17 cellular contexts compared by ENCODE assay signal in the genomic region with DNA sequence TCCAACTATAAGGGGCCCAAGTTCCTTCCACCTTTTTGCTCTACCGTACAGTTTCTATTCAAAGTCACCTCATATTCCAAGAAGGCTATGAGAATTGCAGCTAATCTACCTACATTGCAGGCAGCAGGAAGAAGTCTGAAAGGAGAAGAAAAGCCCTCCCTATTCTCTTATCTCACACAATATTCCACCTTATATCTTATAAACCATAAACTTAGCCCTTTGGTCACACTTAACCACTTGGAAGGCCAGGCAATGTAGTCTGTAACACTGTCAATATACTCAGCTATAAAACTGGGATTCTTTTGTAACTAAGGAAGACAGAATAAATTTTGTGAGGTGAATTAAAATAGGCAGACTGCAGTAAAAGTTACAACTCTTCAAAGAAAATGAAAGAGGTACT. TPM values are rescaled to one million over a fixed set of nuclear protein-coding genes. Genes with fewer than 3 reads are reported as not detected.
DNase-seq lines count a peak whose midpoint lies in the region; ATAC-seq, FAIRE-seq and TF ChIP-seq lines count a peak whose summit lies in the region.
"Had no signal": no experiment of that assay in that cellular context is flagged by ENCODE, and none has a peak within 500 bp of the region (broad histone marks: within the 10 kb centered on the region; RNA-seq: fewer than 3 reads in every experiment).

No MANE protein-coding gene starts in this region.

- H3K9me3 Mint-ChIP-seq in memory B cell, result no peaks in the 10 kb centered on the region
- H3K9me3 Mint-ChIP-seq: CD8-positive, alpha-beta memory T cell; GM23338; H9; IgD-negative memory B cell had no signal

- H3K27ac Mint-ChIP-seq in memory B cell, result peak overlapping the region; percentile 52
- H3K27ac Mint-ChIP-seq: CD8-positive, alpha-beta memory T cell; GM23338; H9; IgD-negative memory B cell had no signal

- CTCF ChIA-PET in K562 (lab: Yijun Ruan, JAX; ENCODE audit: low intra/inter-chr PET ratio), result no interaction called here

- TF ChIP-seq RAD21 in K562 (CRISPR knock-in tag; conservative IDR thresholded peaks at IDR 0.05 in 1 of 2, IDR thresholded peaks at IDR 0.05 in 1 of 2), result no peak

- no peak overlapping the region for H3K14ac ChIP-seq in neuronal stem cell (ENCODE audit: low read length)

- H3K4me3 Mint-ChIP-seq in memory B cell, result no peak overlapping the region
- H3K4me3 Mint-ChIP-seq: CD8-positive, alpha-beta memory T cell; GM23338; H9; IgD-negative memory B cell had no signal

- TF ChIP-seq CTCF in K562 (IDR thresholded peaks at IDR 0.05 in 2 of 3, conservative IDR thresholded peaks at IDR 0.05 in 1 of 3; ENCODE audit: insufficient read depth in 2 of 3, low read depth in 1 of 3, low read length in 3 of 3) (no peak), transverse colon (IDR thresholded peaks at IDR 0.05) (no peak), ascending aorta (IDR thresholded peaks at IDR 0.05) (no peak)

- no peak for FAIRE-seq in K562 (lab: Jason Lieb, UNC)
- FAIRE-seq: A549, GM18507 had no signal

- no peaks in the 10 kb centered on the region for H3K27me3 Mint-ChIP-seq in memory B cell
- H3K27me3 Mint-ChIP-seq: CD8-positive, alpha-beta memory T cell; IgD-negative memory B cell had no signal

- no peak overlapping the region for H3K4ac ChIP-seq in neuronal stem cell (ENCODE audit: low read length)

- H3K36me3 ChIP-seq in Karpas-422 (ENCODE audit: insufficient read depth, low read length) (no peaks in the 10 kb centered on the region), K562 (ENCODE audit: control insufficient read depth, insufficient read depth, low read length) (no peaks in the 10 kb centered on the region), transverse colon (no peaks in the 10 kb centered on the region), ascending aorta (no peaks in the 10 kb centered on the region), neuronal stem cell (replicated peaks in 1 of 2; ENCODE audit: control insufficient read depth in 2 of 2, insufficient read depth in 2 of 2, low read length in 2 of 2) (no peaks in the 10 kb centered on the region)

- POLR2A ChIA-PET in K562 (lab: Yijun Ruan, JAX), result interaction anchor here (0.6 kb wide), 1 partner anchor 1459 kb away, joined by 3 read pairs; no protein-coding TSS in a partner anchor

- in situ Hi-C loops in K562 (cut with MboI) (no loop called here), transverse colon (cut with MboI; ENCODE audit: low pct_ligation_motif_present in 1 of 4, low pct_unique_long_range_greater_than_20kb in 1 of 4, low sequenced_read_pairs in 3 of 4) (no loop called here)

- TF ChIP-seq POLR2A in K562 (conservative IDR thresholded peaks at IDR 0.05) (no peak), transverse colon (IDR thresholded peaks at IDR 0.05) (no peak)

- H3K27me3 ChIP-seq in Karpas-422 (ENCODE audit: low read length) (no peaks in the 10 kb centered on the region), K562 (ENCODE audit: control insufficient read depth in 2 of 2, insufficient read depth in 2 of 2, low read length in 2 of 2) (no peaks in the 10 kb centered on the region), transverse colon (no peaks in the 10 kb centered on the region), ascending aorta (no peaks in the 10 kb centered on the region), neuronal stem cell (ENCODE audit: control insufficient read depth in 3 of 3, insufficient read depth in 3 of 3, low read depth in 1 of 3, low read length in 3 of 3) (no peaks in the 10 kb centered on the region)
- H3K27me3 ChIP-seq: BLaER1 had no signal

- H3K4me3 ChIP-seq in Karpas-422 (ENCODE audit: low read length) (no peak overlapping the region), K562 (no peak overlapping the region), transverse colon (no peak overlapping the region), ascending aorta (no peak overlapping the region), neuronal stem cell (ENCODE audit: low read length in 2 of 2) (no peak overlapping the region)
- H3K4me3 ChIP-seq: A549, BLaER1, GM23338 had no signal

- intact Hi-C loops in K562 (cut with micrococcal nuclease) (loop anchor here (10.0 kb wide), 1 partner anchor 433 kb away; no protein-coding TSS in a partner anchor), transverse colon (cut with DNase I; ENCODE audit: low total_unique reads) (no loop called here), ascending aorta (cut with DNase I) (loop anchor here (5.0 kb wide), 1 partner anchor 255 kb away; no protein-coding TSS in a partner anchor)

- H3K9me3 ChIP-seq in Karpas-422 (ENCODE audit: low read length), result no peaks in the 10 kb centered on the region
- H3K9me3 ChIP-seq in K562 (replicated peaks; ENCODE audit: control insufficient read depth, insufficient read depth, low read depth, low read length), result no peaks in the 10 kb centered on the region
- H3K9me3 ChIP-seq in transverse colon, result no peaks in the 10 kb centered on the region
- no peaks in the 10 kb centered on the region for H3K9me3 ChIP-seq in ascending aorta
- peaks cover 0 to under 1% of the 10 kb centered on the region in 2 donors for H3K9me3 ChIP-seq in neuronal stem cell (replicated peaks in 1 of 2; ENCODE audit: control insufficient read depth in 2 of 2, insufficient read depth in 1 of 2, low read depth in 1 of 2, low read length in 2 of 2)
- H3K9me3 ChIP-seq: A549, Caco-2 had no signal

- 16% methylated on average over 1 of the region's 1 CpG for WGBS in K562 (ENCODE audit: insufficient coverage, low coverage, missing lambda C conversion rate)
- WGBS in transverse colon (ENCODE audit: low coverage in 1 of 2), 2 donors, result 30 to 48% methylated on average over 1 of the region's 1 CpG
- no CpG with 5 or more reads among the region's 1 CpG for WGBS in neuronal stem cell (ENCODE audit: extremely low coverage in 2 of 2, insufficient read length in 2 of 2, insufficient replicate concordance in 1 of 2), 2 donors

- H3K79me1 ChIP-seq in neuronal stem cell (ENCODE audit: low read depth, low read length), result no peaks in the 10 kb centered on the region

- H3K27ac ChIP-seq in Karpas-422 (ENCODE audit: low read length), result peak overlapping the region; percentile 27; the same call in 1 of the 2 replicates
- H3K27ac ChIP-seq in K562 (ENCODE audit: extremely low read depth, low read depth, low read length), result no peak overlapping the region
- peak overlapping the region in 3 of 4 donors; percentile 43 to 67 (median 48) for H3K27ac ChIP-seq in transverse colon
- no peak overlapping the region for H3K27ac ChIP-seq in ascending aorta
- H3K27ac ChIP-seq in neuronal stem cell (replicated peaks; ENCODE audit: low read length), result no peak overlapping the region
- H3K27ac ChIP-seq: A549, BLaER1 had no signal

- H2AFZ ChIP-seq in Karpas-422 (ENCODE audit: low read length) (no peak overlapping the region), K562 (ENCODE audit: low read depth, low read length) (no peak overlapping the region), neuronal stem cell (ENCODE audit: low read length) (no peak overlapping the region)
- H2AFZ ChIP-seq: GM23338 had no signal

- H2BK120ac ChIP-seq in neuronal stem cell (ENCODE audit: low read depth, low read length), result no peak overlapping the region

- no peak overlapping the region for H4K8ac ChIP-seq in neuronal stem cell (ENCODE audit: low read depth, low read length)

- peaks cover 21% of the 10 kb centered on the region for H3K4me1 Mint-ChIP-seq in memory B cell
- H3K4me1 Mint-ChIP-seq: GM23338, H9 had no signal

- no peak overlapping the region for H3K23ac ChIP-seq in neuronal stem cell (ENCODE audit: low read depth, low read length, poor library complexity)

- no peak overlapping the region for H3K18ac ChIP-seq in neuronal stem cell (ENCODE audit: low read length)

- H3K9me2 ChIP-seq in Karpas-422 (replicated peaks; ENCODE audit: insufficient read depth, low read length), result no peaks in the 10 kb centered on the region

- H3K4me1 ChIP-seq in Karpas-422 (ENCODE audit: low read length) (peaks cover 32% of the 10 kb centered on the region), K562 (replicated peaks in 1 of 2; ENCODE audit: control insufficient read depth in 2 of 2, insufficient read depth in 2 of 2, low read length in 2 of 2) (peaks cover 0 to under 1% of the 10 kb centered on the region in 2 experiments; a peak in 2 of 5 replicates), transverse colon (peaks cover 0 to 25% (median 3%) of the 10 kb centered on the region in 4 donors), ascending aorta (peaks cover 0 to 5% of the 10 kb centered on the region in 2 donors), neuronal stem cell (ENCODE audit: control insufficient read depth in 2 of 2, insufficient read depth in 1 of 2, low read depth in 1 of 2, low read length in 2 of 2) (no peaks in the 10 kb centered on the region)
- H3K4me1 ChIP-seq: BLaER1, Caco-2 had no signal

- no peak overlapping the region for H3K4me2 ChIP-seq in Karpas-422 (ENCODE audit: low read depth, low read length, poor library complexity, severe bottlenecking)
- H3K4me2 ChIP-seq in K562 (ENCODE audit: insufficient read depth, low read length), result no peak overlapping the region
- no peak overlapping the region for H3K4me2 ChIP-seq in neuronal stem cell (ENCODE audit: insufficient read depth, low read length, poor library complexity, severe bottlenecking)
- H3K4me2 ChIP-seq: A549, BLaER1, GM23338 had no signal

- BruUV-seq in K562 (replicated peaks; lab: Mats Ljungman, UMichigan), result no TSS peak

- ATAC-seq in K562, result peak; percentile 41; the same call in 2 of the 3 replicates
- no peak for ATAC-seq in memory B cell (ENCODE audit: low read depth)
- no peak for ATAC-seq in HG03095 (IDR thresholded peaks at IDR 0.05; ENCODE audit: unreplicated experiment)
- ATAC-seq: GM23338 had no signal

- no peak overlapping the region for H2BK15ac ChIP-seq in neuronal stem cell (ENCODE audit: low read length)

- H4K20me1 ChIP-seq in Karpas-422 (ENCODE audit: insufficient read depth, low read depth, low read length) (no peaks in the 10 kb centered on the region), K562 (replicated peaks; ENCODE audit: control insufficient read depth, insufficient read depth, low read length) (no peaks in the 10 kb centered on the region)

- no peak overlapping the region for H2BK5ac ChIP-seq in neuronal stem cell (ENCODE audit: low read length)

- no peaks in the 10 kb centered on the region for H3K9me1 ChIP-seq in K562 (ENCODE audit: control insufficient read depth, insufficient read depth, low read length)

- no peak overlapping the region for H3K9ac ChIP-seq in Karpas-422 (ENCODE audit: low read length)
- H3K9ac ChIP-seq in K562 (ENCODE audit: insufficient read depth in 1 of 2, low read depth in 2 of 2, low read length in 2 of 2), result no peak overlapping the region
- no peak overlapping the region for H3K9ac ChIP-seq in neuronal stem cell (ENCODE audit: low read depth, low read length, poor library complexity)
- H3K9ac ChIP-seq: BLaER1 had no signal

- H2BK12ac ChIP-seq in neuronal stem cell (ENCODE audit: low read length), result no peak overlapping the region

- no peak overlapping the region for H2AK5ac ChIP-seq in neuronal stem cell (ENCODE audit: low read depth, low read length)

- TF ChIP-seq EP300 in K562 (IDR thresholded peaks at IDR 0.05; ENCODE audit: low read length) (no peak), transverse colon (IDR thresholded peaks at IDR 0.05; ENCODE audit: low read depth) (no peak)

- DNase-seq in Karpas-422, result no peak
- peak in 1 of 4 experiments; percentile 14 for DNase-seq in K562 (ENCODE audit: extremely low read depth in 1 of 4, low spot score in 3 of 4)
- DNase-seq in memory B cell (ENCODE audit: low spot score in 2 of 2), result no peak
- no peak for DNase-seq in transverse colon
- no peak for DNase-seq in ascending aorta (ENCODE audit: low spot score in 2 of 2)
- DNase-seq in neuronal stem cell (ENCODE audit: low spot score), result no peak
- DNase-seq: Caco-2; CD8-positive, alpha-beta memory T cell; DND-41; GF-D8; H9 had no signal

- H4K91ac ChIP-seq in neuronal stem cell (ENCODE audit: low read depth, low read length, poor library complexity), result no peak overlapping the region

- peaks cover 5% of the 10 kb centered on the region for H3K36me3 Mint-ChIP-seq in memory B cell
- H3K36me3 Mint-ChIP-seq: CD8-positive, alpha-beta memory T cell had no signal

- H3K79me2 ChIP-seq in Karpas-422 (ENCODE audit: low read length) (peaks cover 94% of the 10 kb centered on the region), K562 (ENCODE audit: control insufficient read depth, insufficient read depth, low read length) (peaks cover 12% of the 10 kb centered on the region)

RNA-seq across cellular contexts. Expression of gene TBC1D5, which starts 54.8 kb away (rescaled TPM):
- 127 and 181 TPM in 2 replicates for total RNA-seq in Karpas-422 (2014; rRNA removed; shearing (Covaris generic); ENCODE audit: low replicate concordance)
- 37.2 and 85.0 TPM in 2 replicates for total RNA-seq in K562 (2011; cell fraction: chromatin; rRNA removed; ENCODE audit: low replicate concordance)
- 19.2 and 21.7 TPM in 2 replicates for total RNA-seq in K562 (2011; cell fraction: nucleolus; rRNA removed)
- total RNA-seq in K562 (2011; cell fraction: nucleoplasm; rRNA removed), result 36.4 and 46.8 TPM in 2 replicates
- total RNA-seq in K562 (2014; rRNA removed) (26.5 and 27.0 TPM in 2 replicates), K562 (2014; rRNA removed; fragmentation: Illumina TruSeq; extraction: Trizol) (36.0 and 36.4 TPM in 2 replicates), K562 (2015; rRNA removed; fragmentation: Illumina TruSeq; extraction: Trizol) (36.6 and 38.1 TPM in 2 replicates), K562 (2021) (25.6 and 28.9 TPM in 2 replicates), transverse colon (10 to 100 TPM; 21.3 to 86.4 (median 48.1) TPM), ascending aorta (43.3 TPM)
- polyA plus RNA-seq in K562 (2011; rRNA removed) (28.0 and 31.8 TPM in 2 replicates), K562 (2014; fragmentation: Illumina TruSeq; extraction: Trizol) (21.8 and 24.2 TPM in 2 replicates), K562 (2014; fragmentation: Nextera tagmentation; extraction: Ambion mirVana) (1 to 10 TPM; 2.9 to 5.1 TPM), K562 (2014; rRNA removed) (13.5 and 19.8 TPM in 2 replicates)
- 16.9 and 21.2 TPM in 2 replicates for polyA plus RNA-seq in K562 (2011; cell fraction: cytosol; rRNA removed)
- 15.1 and 18.6 TPM in 2 replicates for polyA plus RNA-seq in K562 (2011; cell fraction: nucleus; rRNA removed)
- polyA plus RNA-seq in K562 (2012), result 15.9 and 23.7 TPM in 2 replicates
- polyA minus RNA-seq in K562 (2011; rRNA and poly(A)+ RNA removed), result 68.1 and 87.9 TPM in 2 replicates
- 33.6 and 38.9 TPM in 2 replicates for polyA minus RNA-seq in K562 (2011; cell fraction: cytosol; rRNA and poly(A)+ RNA removed)
- polyA minus RNA-seq in K562 (2011; cell fraction: nucleus; rRNA and poly(A)+ RNA removed), result 35.9 and 61.5 TPM in 2 replicates
- polyA plus RNA-seq in neuronal stem cell (2013, experiment 1 of 2), result 24.5 TPM
- 26.3 TPM for polyA plus RNA-seq in neuronal stem cell (2013, experiment 2 of 2)

Comparison
In these comparisons a context has a peak if more than half of its experiments do, and no peak if none do; other contexts are left out.
1. H3K27ac ChIP-seq: peak in Karpas-422 (single experiment) and transverse colon (3 of 4); none in K562 (single experiment), ascending aorta (0 of 2) and neuronal stem cell (single experiment).